9 cellular contexts compared by ENCODE assay signal in the genomic region with DNA sequence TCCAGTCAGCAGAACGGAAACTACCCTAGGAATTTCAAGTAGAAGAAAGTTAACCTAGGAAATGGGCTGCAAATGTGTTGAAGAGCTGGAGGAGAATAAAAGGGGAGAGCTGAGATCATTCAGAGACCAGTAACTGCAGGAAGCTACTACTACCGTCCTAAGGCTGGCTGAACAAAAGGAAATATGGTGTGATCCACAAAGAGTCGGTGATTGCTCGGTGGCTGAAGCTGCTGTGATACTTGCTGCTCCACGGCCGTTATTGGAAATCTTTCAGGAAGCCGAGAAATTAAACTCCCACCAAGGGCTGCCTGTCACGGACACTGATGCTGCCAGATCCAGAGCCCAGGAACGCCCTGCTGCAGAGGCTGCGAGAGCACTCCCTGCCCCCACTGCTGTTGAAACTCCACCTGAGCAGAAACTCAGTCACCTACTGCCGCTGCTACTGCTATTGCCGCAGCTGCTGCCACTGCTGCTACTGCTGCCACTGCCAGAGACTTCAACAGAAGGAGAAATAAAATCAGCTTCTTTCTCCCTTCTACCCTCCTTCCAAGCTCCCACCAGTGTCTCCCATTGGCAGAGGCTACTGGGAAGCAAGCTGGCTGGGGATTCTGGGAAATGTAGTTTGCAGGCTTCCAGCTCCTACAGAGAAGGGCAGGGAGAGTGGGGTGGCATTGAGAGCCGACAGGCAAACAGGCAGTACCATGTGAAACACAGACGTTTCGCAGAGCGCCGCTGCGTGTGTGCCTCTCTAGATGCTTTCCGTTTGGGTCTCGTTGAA.
DNase-seq lines count a peak whose midpoint lies in the region; ATAC-seq, FAIRE-seq and TF ChIP-seq lines count a peak whose summit lies in the region.
"Had no signal": no experiment of that assay in that cellular context is flagged by ENCODE, and none has a peak within 500 bp of the region (broad histone marks: within the 10 kb centered on the region; RNA-seq: fewer than 3 reads in every experiment).

No MANE protein-coding gene starts in this region.

- ATAC-seq in HG02981 (IDR thresholded peaks at IDR 0.05; ENCODE audit: unreplicated experiment): peak; percentile 33

- H3K9ac ChIP-seq in colonic mucosa (ENCODE audit: low read depth in 2 of 2, low read length in 2 of 2): peak overlapping the region; percentile 58 to 67
- H3K9ac ChIP-seq in kidney (ENCODE audit: low read length in 2 of 2): peak overlapping the region in 1 of 2 donors; percentile 70

- FAIRE-seq in kidney (lab: Jason Lieb, UNC): no peak
- FAIRE-seq: A204.1 had no signal

- intact Hi-C loops in colonic mucosa (cut with DNase I) (no loop called here), kidney (cut with DNase I) (no loop called here)

- H3K36me3 ChIP-seq in colonic mucosa (no peaks in the 10 kb centered on the region), kidney (ENCODE audit: control insufficient read depth in 1 of 2, insufficient read depth in 2 of 2, low read length in 2 of 2) (no peaks in the 10 kb centered on the region)

- H3K4me3 ChIP-seq in colonic mucosa: peak overlapping the region; percentile 45
- H3K4me3 ChIP-seq in kidney (ENCODE audit: low read length in 2 of 2): peak overlapping the region; percentile 72 to 78

- H3K27ac ChIP-seq in colonic mucosa: peak overlapping the region; percentile 85
- no peak overlapping the region for H3K27ac ChIP-seq in kidney (ENCODE audit: low read depth in 2 of 2, low read length in 2 of 2)

- H3K9me3 ChIP-seq in colonic mucosa: no peaks in the 10 kb centered on the region
- no peaks in the 10 kb centered on the region for H3K9me3 ChIP-seq in kidney (ENCODE audit: control insufficient read depth in 1 of 2, low read length in 2 of 2)

- TF ChIP-seq CTCF in colonic mucosa (IDR thresholded peaks at IDR 0.05): no peak
- no peak for TF ChIP-seq CTCF in kidney (IDR thresholded peaks at IDR 0.05; ENCODE audit: borderline replicate concordance, extremely low read depth, insufficient read depth)

- H3K27me3 ChIP-seq in colonic mucosa: no peaks in the 10 kb centered on the region

- H3K4me1 ChIP-seq in colonic mucosa: peaks cover 28% of the 10 kb centered on the region
- H3K4me1 ChIP-seq in kidney (ENCODE audit: control insufficient read depth in 1 of 2, insufficient read depth in 1 of 2, low read depth in 1 of 2, low read length in 2 of 2): peaks cover 7 to 11% of the 10 kb centered on the region in 2 donors

- peak; percentile 63 to 74 for DNase-seq in NCI-H2081 (lab: John Stamatoyannopoulos, UW)
- DNase-seq in NCI-H2081 treated with DMSO at 0.1 percent for 48 hours (lab: John Stamatoyannopoulos, UW): no peak
- peak; percentile 48 for DNase-seq in NCI-H2171 (lab: John Stamatoyannopoulos, UW)
- peak; percentile 2 for DNase-seq in activated CD4-positive, CD25-positive, alpha-beta regulatory T cell treated with anti-CD3 and anti-CD28 coated beads, Interleukin-2, amount 50 U/mL, for 16 hours (ENCODE audit: low read depth, low spot score)
- DNase-seq in colonic mucosa: peak; percentile 87
- DNase-seq in kidney: peak; percentile 83
- peak; percentile 60 for DNase-seq in stimulated activated CD4-positive, alpha-beta T cell treated with anti-CD3 and anti-CD28 coated beads, Interleukin-15, amount 100 ng/mL, for 24 hours
